ENCODE assay signal across 22 cellular contexts in genomic region chr22:39907605-39908097, GRCh38. TPM values are rescaled to one million over a fixed set of nuclear protein-coding genes. Genes with fewer than 3 reads are reported as not detected.
A peak's percentile ranks its signal among the peaks of the same experiment; 100 is the strongest.
DNase-seq lines count a peak whose midpoint lies in the region; ATAC-seq and TF ChIP-seq lines count a peak whose summit lies in the region.
"Had no signal": no experiment of that assay in that cellular context is flagged by ENCODE, and none has a peak within 500 bp of the region (broad histone marks: within the 10 kb centered on the region; RNA-seq: fewer than 3 reads in every experiment).

No MANE protein-coding gene starts in this region.

- TF ChIP-seq POLR2A in stomach (IDR thresholded peaks at IDR 0.05), result no peak

- TF ChIP-seq CTCF in stomach (IDR thresholded peaks at IDR 0.05) (no peak), OCI-LY7 (conservative IDR thresholded peaks at IDR 0.05; ENCODE audit: low read length) (no peak)

- H3K27me3 Mint-ChIP-seq in activated CD8-positive, alpha-beta T cell treated with anti-CD3 and anti-CD28 coated beads, Interleukin-2, amount 10 ng/mL, durations not matched to agents 7 days and 5 days (ENCODE audit: low read depth), result no peaks in the 10 kb centered on the region
- H3K27me3 Mint-ChIP-seq: stimulated activated naive B cell treated with anti-CD40 and anti-IgM and Interleukin-4, amounts not matched to agents 10 μg/mL and 1 μg/mL and 100 μg/mL, for 72 hours had no signal

- no peaks in the 10 kb centered on the region for H3K9me2 ChIP-seq in OCI-LY7 (ENCODE audit: insufficient read depth, low read length)

- intact Hi-C loops in stomach (cut with DNase I; ENCODE audit: low total_unique reads), result no loop called here
- intact Hi-C loops in OCI-LY7 (cut with micrococcal nuclease; ENCODE audit: unreplicated experiment), result no loop called here

- peak overlapping the region; percentile 95 for H3K4me3 Mint-ChIP-seq in activated CD8-positive, alpha-beta T cell treated with anti-CD3 and anti-CD28 coated beads, Interleukin-2, amount 10 ng/mL, durations not matched to agents 7 days and 5 days
- H3K4me3 Mint-ChIP-seq: stimulated activated naive B cell treated with anti-CD40 and anti-IgM and Interleukin-4, amounts not matched to agents 10 μg/mL and 1 μg/mL and 100 μg/mL, for 72 hours; type B pancreatic cell had no signal

- no peaks in the 10 kb centered on the region for H3K9me3 Mint-ChIP-seq in activated CD8-positive, alpha-beta T cell treated with anti-CD3 and anti-CD28 coated beads, Interleukin-2, amount 10 ng/mL, durations not matched to agents 7 days and 5 days (ENCODE audit: insufficient read depth)
- H3K9me3 Mint-ChIP-seq: type B pancreatic cell had no signal

- no peaks in the 10 kb centered on the region for H3K27me3 ChIP-seq in stomach
- H3K27me3 ChIP-seq: breast epithelium had no signal

- POLR2A ChIA-PET in activated CD8-positive, alpha-beta T cell treated with anti-CD3 and anti-CD28 coated beads, Interleukin-2, amount 10 ng/mL, durations not matched to agents 7 days and 5 days (lab: Charles Lee), result interaction anchor here (0.8 to 17.3 kb wide), 5 partner anchors 8 to 270 kb away, joined by 4 to 412 read pairs (median 13); partner anchors contain the start of gene TNRC6B
- POLR2A ChIA-PET in OCI-LY7 (lab: Charles Lee), result no interaction called here

- WGBS in stomach, 5 donors, result 69 to 86% (median 83%) methylated on average over 9 of the region's 9 CpGs

- H3K36me3 Mint-ChIP-seq in activated CD8-positive, alpha-beta T cell treated with anti-CD3 and anti-CD28 coated beads, Interleukin-2, amount 10 ng/mL, durations not matched to agents 7 days and 5 days (ENCODE audit: low read depth), result peaks cover 83% of the 10 kb centered on the region
- H3K36me3 Mint-ChIP-seq: type B pancreatic cell had no signal

- ATAC-seq in activated CD8-positive, alpha-beta T cell treated with anti-CD3 and anti-CD28 coated beads, Interleukin-2, amount 10 ng/mL, durations not matched to agents 7 days and 5 days, result peak; percentile 12
- ATAC-seq: gastrocnemius medialis; left cardiac atrium; stimulated activated naive B cell treated with anti-CD40 and anti-IgM and Interleukin-4, amounts not matched to agents 10 μg/mL and 1 μg/mL and 100 μg/mL, for 72 hours had no signal

- H3K4me1 ChIP-seq in stomach, result no peaks in the 10 kb centered on the region
- no peaks in the 10 kb centered on the region for H3K4me1 ChIP-seq in OCI-LY7 (ENCODE audit: insufficient read depth, low read length, poor library complexity, severe bottlenecking)
- H3K4me1 ChIP-seq: breast epithelium, gastrocnemius medialis had no signal

- no peak for TF ChIP-seq EP300 in stomach (IDR thresholded peaks at IDR 0.05)

- no peak overlapping the region for H3K4me2 ChIP-seq in OCI-LY7 (ENCODE audit: low read length)

- CTCF ChIA-PET in activated CD8-positive, alpha-beta T cell treated with anti-CD3 and anti-CD28 coated beads, Interleukin-2, amount 10 ng/mL, durations not matched to agents 7 days and 5 days (lab: Charles Lee), result interaction anchor here (0.9 to 16.0 kb wide), 5 partner anchors 10 to 373 kb away, joined by 3 to 242 read pairs (median 40); no protein-coding TSS in a partner anchor
- CTCF ChIA-PET in OCI-LY7 (lab: Charles Lee; ENCODE audit: unreplicated experiment), result no interaction called here

- H4K20me1 ChIP-seq in OCI-LY7 (ENCODE audit: insufficient read depth, low read length), result no peaks in the 10 kb centered on the region

- no peaks in the 10 kb centered on the region for H3K36me3 ChIP-seq in stomach
- H3K36me3 ChIP-seq in OCI-LY7 (ENCODE audit: insufficient read depth, low read length), result no peaks in the 10 kb centered on the region
- H3K36me3 ChIP-seq: breast epithelium, gastrocnemius medialis had no signal

- H3K27ac ChIP-seq in stomach (peak overlapping the region in 4 of 5 donors; percentile 9 to 30 (median 22)), OCI-LY7 (ENCODE audit: low read depth, low read length, poor library complexity, severe bottlenecking) (no peak overlapping the region)
- H3K27ac ChIP-seq: breast epithelium, dorsolateral prefrontal cortex, gastrocnemius medialis, SK-N-MC had no signal

- DNase-seq in activated effector memory CD4-positive, alpha-beta T cell treated with anti-CD3 and anti-CD28 coated beads, Interleukin-2, amount 50 U/mL, for 16 hours, result peak; percentile 76
- no peak for DNase-seq in activated effector memory CD4-positive, alpha-beta T cell treated with Interleukin-2 at 50 U/mL for 16 hours
- DNase-seq in activated CD8-positive, alpha-beta T cell treated with anti-CD3 and anti-CD28 coated beads, Interleukin-2, amount 10 ng/mL, durations not matched to agents 7 days and 5 days, result peak; percentile 50
- peak; percentile 18 for DNase-seq in effector CD4-positive, alpha-beta T cell
- DNase-seq in stomach, result no peak
- no peak for DNase-seq in OCI-LY7 (ENCODE audit: low spot score)
- no peak for DNase-seq in activated CD4-positive, CD25-positive, alpha-beta regulatory T cell treated with anti-CD3 and anti-CD28 coated beads, Interleukin-2, amount 50 U/mL, for 72 hours
- DNase-seq in NCI-H2196 (lab: John Stamatoyannopoulos, UW; ENCODE audit: unreplicated experiment), result no peak
- DNase-seq: dorsolateral prefrontal cortex; gastrocnemius medialis; left cardiac atrium; NCI-H1105; NCI-H748 treated with DMSO at 0.1 percent for 48 hours; nucleus accumbens; stimulated activated naive B cell treated with anti-CD40 and anti-IgM and Interleukin-4, amounts not matched to agents 10 μg/mL and 1 μg/mL and 100 μg/mL, for 72 hours had no signal

- H3K4me3 ChIP-seq in stomach (no peak overlapping the region), OCI-LY7 (ENCODE audit: low read depth, low read length, poor library complexity, severe bottlenecking) (no peak overlapping the region)
- H3K4me3 ChIP-seq: breast epithelium, dorsolateral prefrontal cortex, gastrocnemius medialis, SK-N-MC had no signal

- no TSS peak for BruUV-seq in OCI-LY7 (replicated peaks; lab: Mats Ljungman, UMichigan)

- H3K79me2 ChIP-seq in OCI-LY7 (ENCODE audit: insufficient read depth, low read depth, low read length), result no peaks in the 10 kb centered on the region

- H3K27ac Mint-ChIP-seq in activated CD8-positive, alpha-beta T cell treated with anti-CD3 and anti-CD28 coated beads, Interleukin-2, amount 10 ng/mL, durations not matched to agents 7 days and 5 days, result peak overlapping the region; percentile 97
- H3K27ac Mint-ChIP-seq: stimulated activated naive B cell treated with anti-CD40 and anti-IgM and Interleukin-4, amounts not matched to agents 10 μg/mL and 1 μg/mL and 100 μg/mL, for 72 hours; type B pancreatic cell had no signal

- H3K9me3 ChIP-seq in stomach (no peaks in the 10 kb centered on the region), OCI-LY7 (ENCODE audit: low read length) (no peaks in the 10 kb centered on the region)
- H3K9me3 ChIP-seq: breast epithelium, gastrocnemius medialis had no signal

- peaks cover 61% of the 10 kb centered on the region for H3K4me1 Mint-ChIP-seq in activated CD8-positive, alpha-beta T cell treated with anti-CD3 and anti-CD28 coated beads, Interleukin-2, amount 10 ng/mL, durations not matched to agents 7 days and 5 days (ENCODE audit: low read depth)

- H2AFZ ChIP-seq in OCI-LY7 (ENCODE audit: low read length), result no peak overlapping the region

RNA-seq across cellular contexts. Expression of gene GRAP2, which starts 6.8 kb away (rescaled TPM):
- total RNA-seq in activated CD8-positive, alpha-beta T cell treated with anti-CD3 and anti-CD28 coated beads, Interleukin-2, amount 10 ng/mL, durations not matched to agents 7 days and 5 days, result 100 to 1,000 TPM; 235 to 239 TPM
- total RNA-seq in stomach (10 to 100 TPM in 2 of 5 donors, 1 to 10 TPM in 1, not detected in 2; 3.5 to 29.1 (median 17.0) TPM), OCI-LY7 (2022) (not detected in 2 replicates)
- polyA plus RNA-seq in stomach, result 1 to 10 TPM in 2 of 3 donors, under 1 TPM in 1; 0.45 to 2.6 (median 1.2) TPM
- total RNA-seq in OCI-LY7 (2014; rRNA removed; shearing (Covaris generic)), result 0.08 TPM in 1 of 2 replicates, not detected in the other
- total RNA-seq: LHCN-M2, renal cortical epithelial cell had no signal

RNA-seq across cellular contexts. Expression of gene ENTHD1, which starts 14.1 kb away (rescaled TPM):
- under 1 TPM in 1 of 2 experiments, not detected in 1; 0.11 TPM for total RNA-seq in activated CD8-positive, alpha-beta T cell treated with anti-CD3 and anti-CD28 coated beads, Interleukin-2, amount 10 ng/mL, durations not matched to agents 7 days and 5 days
- total RNA-seq in stomach (not detected), OCI-LY7 (2022) (not detected in 2 replicates)
- not detected for polyA plus RNA-seq in stomach
- not detected in 2 replicates for total RNA-seq in OCI-LY7 (2014; rRNA removed; shearing (Covaris generic))
- total RNA-seq: breast epithelium, dorsolateral prefrontal cortex, gastrocnemius medialis, HT1080, left cardiac atrium, LHCN-M2, renal cortical epithelial cell had no signal
- polyA plus RNA-seq: esophagus had no signal

RNA-seq across cellular contexts. Expression of gene TMA7B, which starts 52.5 kb away (rescaled TPM):
- 1 to 10 TPM; 8.6 to 8.7 TPM for total RNA-seq in activated CD8-positive, alpha-beta T cell treated with anti-CD3 and anti-CD28 coated beads, Interleukin-2, amount 10 ng/mL, durations not matched to agents 7 days and 5 days
- total RNA-seq in stomach, result 1 to 10 TPM in 2 of 5 donors, not detected in 3; 1.1 to 1.3 TPM
- not detected for polyA plus RNA-seq in stomach
- total RNA-seq in OCI-LY7 (2014; rRNA removed; shearing (Covaris generic)), result not detected in 2 replicates
- total RNA-seq in OCI-LY7 (2022), result not detected in 2 replicates
- total RNA-seq: gastrocnemius medialis, HT1080, left cardiac atrium, LHCN-M2, renal cortical epithelial cell had no signal

Comparison
In these comparisons a context has a peak if more than half of its experiments do, and no peak if none do; other contexts are left out.
1. DNase-seq: peak in activated effector memory CD4-positive, alpha-beta T cell treated with anti-CD3 and anti-CD28 coated beads, Interleukin-2, amount 50 U/mL, for 16 hours (single experiment), activated CD8-positive, alpha-beta T cell treated with anti-CD3 and anti-CD28 coated beads, Interleukin-2, amount 10 ng/mL, durations not matched to agents 7 days and 5 days (single experiment) and effector CD4-positive, alpha-beta T cell (single experiment); none in activated effector memory CD4-positive, alpha-beta T cell treated with Interleukin-2 at 50 U/mL for 16 hours (single experiment), stomach (single experiment), OCI-LY7 (single experiment), activated CD4-positive, CD25-positive, alpha-beta regulatory T cell treated with anti-CD3 and anti-CD28 coated beads, Interleukin-2, amount 50 U/mL, for 72 hours (single experiment) and NCI-H2196 (single experiment).
2. RNA of gene GRAP2, which starts 6.8 kb away (total RNA-seq): 235 to 239 TPM in activated CD8-positive, alpha-beta T cell treated with anti-CD3 and anti-CD28 coated beads, Interleukin-2, amount 10 ng/mL, durations not matched to agents 7 days and 5 days; 3.5 to 29.1 TPM in stomach and 0.08 TPM in OCI-LY7; every median in the first group is over 4 times any median in the second.
3. RNA of gene TMA7B, which starts 52.5 kb away (total RNA-seq): 8.6 to 8.7 TPM in activated CD8-positive, alpha-beta T cell treated with anti-CD3 and anti-CD28 coated beads, Interleukin-2, amount 10 ng/mL, durations not matched to agents 7 days and 5 days; not detected in OCI-LY7 and 1.1 to 1.3 TPM in stomach; every median in the first group is over 4 times any median in the second.